In the genomic region with DNA sequence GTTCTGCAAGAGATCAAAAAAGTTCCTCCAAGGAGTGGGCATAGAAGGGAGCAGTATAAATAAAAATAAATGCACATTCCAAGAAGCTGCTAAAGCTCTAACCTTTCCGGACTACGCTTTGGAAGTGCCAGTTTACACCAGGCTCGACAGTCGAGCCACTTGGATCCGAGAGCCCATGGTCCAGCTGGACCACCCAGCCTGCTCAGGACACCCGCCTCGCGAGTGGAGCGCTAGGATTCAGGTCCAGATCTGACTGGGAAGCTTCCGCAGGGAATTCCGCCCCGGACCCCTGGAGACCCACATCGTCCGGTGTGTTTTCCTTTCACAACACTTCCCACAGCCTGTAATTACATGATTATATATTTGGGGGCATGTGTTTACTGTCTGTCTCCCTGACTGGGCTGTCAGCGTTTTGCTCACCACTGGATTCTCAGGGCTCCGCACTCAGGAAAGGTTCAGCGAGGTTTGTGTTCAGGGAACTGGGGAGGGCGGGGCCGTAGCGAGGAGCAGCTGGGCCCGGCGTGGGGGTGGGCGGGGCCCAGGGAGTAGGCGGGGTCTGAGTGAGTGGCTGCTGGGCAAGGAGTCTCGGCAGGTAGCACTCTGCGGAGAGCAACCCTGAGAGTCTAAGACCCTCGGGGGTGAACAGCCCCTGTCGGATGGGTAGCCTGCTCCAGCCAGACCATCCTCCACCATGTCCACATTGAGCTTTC, we compare ENCODE assay signal across 8 cellular contexts. TPM values are rescaled to one million over a fixed set of nuclear protein-coding genes. Genes with fewer than 3 reads are reported as not detected.
DNase-seq lines count a peak whose midpoint lies in the region; ATAC-seq and TF ChIP-seq lines count a peak whose summit lies in the region.

No MANE protein-coding gene starts in this region.

- peak overlapping the region; percentile 54 to 79 (median 69) for H3K9ac ChIP-seq in subcutaneous abdominal adipose tissue (ENCODE audit: low read length in 5 of 5)

- CTCF ChIA-PET in PC-9 (lab: Charles Lee): no interaction called here

- ATAC-seq in HG02981 (IDR thresholded peaks at IDR 0.05; ENCODE audit: unreplicated experiment): peak; percentile 83
- ATAC-seq in omental fat pad (ENCODE audit: low FRiP score): peak; percentile 94

- in situ Hi-C loops in GM13976 (cut with MboI; ENCODE audit: low sequenced_read_pairs, unreplicated experiment): no loop called here
- in situ Hi-C loops in KBM-7 (cut with MboI; ENCODE audit: low pct_unique_long_range_greater_than_20kb, low sequenced_read_pairs): loop anchor here (25.0 kb wide), 2 partner anchors 516 to 666 kb away; a partner anchor contains a TSS

- no peaks in the 10 kb centered on the region; the same call in 1 of the 2 replicates for H4K20me1 ChIP-seq in PC-9 (ENCODE audit: insufficient read depth)

- POLR2A ChIA-PET in PC-9 (lab: Charles Lee; ENCODE audit: unreplicated experiment): interaction anchor here (0.7 kb wide), 1 partner anchor 635 kb away, joined by 3 read pairs; no protein-coding TSS in a partner anchor

- H3F3A ChIP-seq in PC-9 (ENCODE audit: insufficient read depth, low read depth): no peaks in the 10 kb centered on the region

- peak overlapping the region; percentile 46; the same call in 1 of the 2 replicates for H3K4me3 ChIP-seq in PC-9
- H3K4me3 ChIP-seq in subcutaneous abdominal adipose tissue (ENCODE audit: low read depth in 1 of 5, low read length in 5 of 5): peak overlapping the region; percentile 62 to 75 (median 69)

- H3K9me3 ChIP-seq in PC-9 (ENCODE audit: insufficient read depth, low read depth): no peaks in the 10 kb centered on the region; the same call in 1 of the 2 replicates
- no peaks in the 10 kb centered on the region for H3K9me3 ChIP-seq in subcutaneous abdominal adipose tissue (ENCODE audit: control insufficient read depth in 5 of 5, low read length in 5 of 5)

- H3K27me3 ChIP-seq in PC-9 (ENCODE audit: insufficient read depth, low read depth): no peaks in the 10 kb centered on the region
- H3K27me3 ChIP-seq in subcutaneous abdominal adipose tissue (ENCODE audit: control insufficient read depth in 5 of 5, insufficient read depth in 4 of 5, low read length in 5 of 5): peaks cover 5 to 34% (median 8%) of the 10 kb centered on the region in 5 donors

- H2AFZ ChIP-seq in PC-9: 0 out of 2 replicates have a peak overlapping the region, but pooled peaks have one; percentile 62

- DNase-seq in GM13976 (ENCODE audit: low spot score) (peak; percentile 82), PC-9 (peak in 1 of 2 experiments; percentile 70), foreskin melanocyte (peak; percentile 23), omental fat pad (ENCODE audit: low spot score) (peak; percentile 37), KBM-7 (no peak)
- DNase-seq in activated effector memory CD4-positive, alpha-beta T cell treated with Interleukin-2 at 50 U/mL for 16 hours: peak; percentile 64

- no peak overlapping the region for H3K27ac ChIP-seq in PC-9
- H3K27ac ChIP-seq in subcutaneous abdominal adipose tissue (ENCODE audit: low read depth, low read length): no peak overlapping the region

- TF ChIP-seq CTCF in GM13976 (IDR thresholded peaks at IDR 0.05; ENCODE audit: borderline replicate concordance, control extremely low read depth, extremely low read depth, insufficient read depth, missing control alignments) (no peak), PC-9 (conservative IDR thresholded peaks at IDR 0.05) (no peak), omental fat pad (IDR thresholded peaks at IDR 0.05) (no peak)

- no peaks in the 10 kb centered on the region for H3K79me2 ChIP-seq in PC-9 (ENCODE audit: low read depth)

- H3K4me2 ChIP-seq in PC-9: peak overlapping the region; percentile 84

- no peaks in the 10 kb centered on the region for H3K36me3 ChIP-seq in PC-9 (ENCODE audit: low read depth)
- no peaks in the 10 kb centered on the region for H3K36me3 ChIP-seq in subcutaneous abdominal adipose tissue (ENCODE audit: control insufficient read depth in 5 of 5, insufficient read depth in 5 of 5, low read length in 5 of 5)

- intact Hi-C loops in PC-9 (cut with micrococcal nuclease; ENCODE audit: unreplicated experiment): no loop called here

- H3K4me1 ChIP-seq in PC-9 (replicated peaks; ENCODE audit: insufficient read depth) (peaks cover 5% of the 10 kb centered on the region; the same call in 1 of the 2 replicates), subcutaneous abdominal adipose tissue (ENCODE audit: control insufficient read depth in 5 of 5, insufficient read depth in 5 of 5, low read length in 5 of 5) (peaks cover 0 to 10% (median 8%) of the 10 kb centered on the region in 5 donors)

- no TSS peak for BruUV-seq in PC-9 (replicated peaks; lab: Mats Ljungman, UMichigan)

- no peaks in the 10 kb centered on the region for H3K9me2 ChIP-seq in PC-9 (ENCODE audit: insufficient read depth)

RNA-seq across cellular contexts. Expression of a gene that starts 52.3 kb away (rescaled TPM):
- total RNA-seq in PC-9 (2021) (32.9 and 33.2 TPM in 2 replicates), omental fat pad (10 to 100 TPM; 26.4 to 43.7 (median 35.9) TPM)
